Comparison of ENCODE assay signal across 30 cellular contexts in the genomic region with DNA sequence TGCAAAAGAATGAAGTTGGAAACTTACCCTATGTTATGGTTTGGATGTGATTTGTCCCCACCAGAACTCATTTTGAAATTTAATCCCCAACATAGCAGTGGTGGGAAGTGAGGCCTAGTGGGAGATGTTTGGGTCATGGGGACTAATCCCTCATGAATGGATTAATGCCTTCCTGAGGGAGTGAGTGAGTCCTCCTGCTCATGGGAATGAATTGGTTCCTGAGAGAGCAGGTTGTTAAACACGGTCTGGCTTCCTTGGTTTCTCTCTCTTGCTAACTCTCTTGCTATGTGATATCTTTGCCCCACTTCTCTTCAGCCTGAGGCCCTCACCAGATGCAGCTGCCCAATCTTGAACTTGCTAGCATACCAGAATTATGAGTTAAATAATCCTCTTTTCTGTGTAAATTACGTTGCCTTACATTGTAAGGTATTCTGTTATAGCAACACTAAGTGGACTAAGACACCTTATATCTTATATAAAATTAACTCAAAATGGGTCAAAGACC.
"Had no signal": no experiment of that assay in that cellular context is flagged by ENCODE, and none has a peak within 500 bp of the region (broad histone marks: within the 10 kb centered on the region; RNA-seq: fewer than 3 reads in every experiment).

No MANE protein-coding gene starts in this region.

- H3K9me3 Mint-ChIP-seq: activated B cell treated with CpG ODN at 0.5 μM for 24 hours; activated CD8-positive, alpha-beta T cell treated with anti-CD3 and anti-CD28 coated beads for 36 hours; activated T-cell treated with anti-CD3 and anti-CD28 coated beads, Interleukin-2, amount 50 U/mL, for 4 hours; activated T-helper 17 cell treated with anti-CD3 and anti-CD28 coated beads, Interleukin-2, amount 50 U/mL, for 72 hours; T-helper 2 cell treated with Interferon-gamma antibody and Interleukin-4, amounts not matched to agents 5 μg/mL and 100 μg/mL, for 36 hours had no signal

- H3K4me3 Mint-ChIP-seq: activated B cell treated with CpG ODN at 0.5 μM for 24 hours; activated CD8-positive, alpha-beta T cell treated with anti-CD3 and anti-CD28 coated beads for 36 hours; activated naive CD8-positive, alpha-beta T cell; activated T-cell treated with anti-CD3 and anti-CD28 coated beads, Interleukin-2, amount 50 U/mL, for 4 hours; activated T-helper 17 cell treated with anti-CD3 and anti-CD28 coated beads, Interleukin-2, amount 50 U/mL, for 72 hours; T-helper 17 cell; T-helper 2 cell treated with Interferon-gamma antibody and Interleukin-4, amounts not matched to agents 5 μg/mL and 100 μg/mL, for 36 hours had no signal

- H3K27me3 ChIP-seq: brain microvascular endothelial cell, colonic mucosa had no signal

- ATAC-seq: activated CD4-positive, CD25-positive, alpha-beta regulatory T cell treated with anti-CD3 and anti-CD28 coated beads, Interleukin-2, amount 50 U/mL, for 24 hours; activated CD8-positive, alpha-beta T cell treated with anti-CD3 and anti-CD28 coated beads for 36 hours; activated T-cell treated with anti-CD3 and anti-CD28 coated beads, Interleukin-2, amount 50 U/mL, for 4 hours; activated T-helper 17 cell treated with anti-CD3 and anti-CD28 coated beads, Interleukin-2, amount 50 U/mL, for 72 hours; esophagus mucosa; T-helper 17 cell had no signal

- H3K27ac ChIP-seq: brain microvascular endothelial cell, colonic mucosa, WERI-Rb-1 had no signal

- H3K4me1 ChIP-seq: colonic mucosa had no signal

- H3K4me1 Mint-ChIP-seq: activated B cell treated with CpG ODN at 0.5 μM for 24 hours had no signal

- DNase-seq: activated B cell treated with CpG ODN at 0.5 μM for 24 hours; activated CD4-positive, alpha-beta T cell treated with anti-CD3 and anti-CD28 coated beads for 48 hours; activated CD4-positive, alpha-beta T cell treated with anti-CD3 and anti-CD28 coated beads, Interleukin-2, amount 50 U/mL, for 1 hour; activated CD4-positive, alpha-beta T cell treated with anti-CD3 and anti-CD28 coated beads, Interleukin-2, amount 50 U/mL, for 48 hours; activated CD8-positive, alpha-beta memory T cell treated with anti-CD3 and anti-CD28 coated beads for 24 hours; activated CD8-positive, alpha-beta T cell treated with anti-CD3 and anti-CD28 coated beads for 36 hours; activated effector memory CD4-positive, alpha-beta T cell treated with Interleukin-2 at 50 U/mL for 16 hours; activated gamma-delta T cell treated with Interleukin-2 at 50 U/mL for 16 hours; activated naive CD4-positive, alpha-beta T cell treated with anti-CD3 and anti-CD28 coated beads, Interleukin-2, amount 50 U/mL, for 16 hours; activated naive CD4-positive, alpha-beta T cell treated with Interleukin-2 at 50 U/mL for 16 hours; activated T-cell treated with anti-CD3 and anti-CD28 coated beads, Interleukin-2, amount 50 U/mL, for 4 hours; amniotic stem cell; anterior cingulate cortex; brain microvascular endothelial cell; caudate nucleus; colonic mucosa; effector CD8-positive, alpha-beta T cell; foreskin fibroblast; T-helper 1 cell; T-helper 17 cell; T1000; WERI-Rb-1 had no signal

- H3K27ac Mint-ChIP-seq: activated B cell treated with CpG ODN at 0.5 μM for 24 hours; activated CD8-positive, alpha-beta T cell treated with anti-CD3 and anti-CD28 coated beads for 36 hours; activated naive CD8-positive, alpha-beta T cell; activated T-helper 17 cell treated with anti-CD3 and anti-CD28 coated beads, Interleukin-2, amount 50 U/mL, for 72 hours; T-helper 17 cell; T-helper 2 cell treated with Interferon-gamma antibody and Interleukin-4, amounts not matched to agents 5 μg/mL and 100 μg/mL, for 36 hours had no signal

- H3K36me3 ChIP-seq: brain microvascular endothelial cell, colonic mucosa, WERI-Rb-1 had no signal

- FAIRE-seq: astrocyte, endometrium, frontal cortex had no signal

- H3K4me3 ChIP-seq: colonic mucosa had no signal

- H3K9me3 ChIP-seq: colonic mucosa had no signal

- H3K27me3 Mint-ChIP-seq: activated naive CD8-positive, alpha-beta T cell; activated T-helper 17 cell treated with anti-CD3 and anti-CD28 coated beads, Interleukin-2, amount 50 U/mL, for 72 hours; T-helper 17 cell had no signal
